8 cellular contexts compared by ENCODE assay signal in genomic region chr9:93094294-93095204, GRCh38. TPM values are rescaled to one million over a fixed set of nuclear protein-coding genes. Genes with fewer than 3 reads are reported as not detected.
A peak's percentile ranks its signal among the peaks of the same experiment; 100 is the strongest.
DNase-seq lines count a peak whose midpoint lies in the region; ATAC-seq and TF ChIP-seq lines count a peak whose summit lies in the region.

No MANE protein-coding gene starts in this region.

- no peaks in the 10 kb centered on the region for H3K27me3 Mint-ChIP-seq in activated B cell treated with CpG ODN at 0.5 μM for 24 hours
- H3K27me3 Mint-ChIP-seq in glutamatergic neuron (ENCODE audit: unreplicated experiment): peaks cover 2% of the 10 kb centered on the region

- DNase-seq in BE2C (no peak), HAP-1 (ENCODE audit: low spot score in 2 of 2) (no peak), activated B cell treated with CpG ODN at 0.5 μM for 24 hours (peak; percentile 52), glutamatergic neuron (peak; percentile 18), omental fat pad (ENCODE audit: low spot score) (peak; percentile 37), iPS-NIHi11 (ENCODE audit: low spot score) (no peak), NCI-H2171 treated with DMSO at 0.1 percent for 48 hours (lab: John Stamatoyannopoulos, UW) (no peak), EL (no peak)

- H3K27ac Mint-ChIP-seq in activated B cell treated with CpG ODN at 0.5 μM for 24 hours (peak overlapping the region; percentile 99), glutamatergic neuron (ENCODE audit: unreplicated experiment) (peak overlapping the region; percentile 83)

- H3K4me1 ChIP-seq in BE2C: peaks cover 3% of the 10 kb centered on the region; the same call in 1 of the 2 replicates
- peaks cover 11% of the 10 kb centered on the region for H3K4me1 ChIP-seq in HAP-1

- H3K4me3 Mint-ChIP-seq in activated B cell treated with CpG ODN at 0.5 μM for 24 hours (peak overlapping the region; percentile 86), glutamatergic neuron (ENCODE audit: unreplicated experiment) (peak overlapping the region; percentile 82)

- no peaks in the 10 kb centered on the region for H3K27me3 ChIP-seq in BE2C
- no peaks in the 10 kb centered on the region for H3K27me3 ChIP-seq in HAP-1 (ENCODE audit: low read depth)

- in situ Hi-C loops in HAP-1 (cut with MboI; ENCODE audit: low sequenced_read_pairs): no loop called here

- CTCF ChIA-PET in activated B cell treated with CpG ODN at 0.5 μM for 24 hours (lab: Charles Lee): no interaction called here

- H3K4me3 ChIP-seq in BE2C (ENCODE audit: low read depth, low read length): peak overlapping the region; percentile 55
- H3K4me3 ChIP-seq in HAP-1: peak overlapping the region; percentile 32

- POLR2A ChIA-PET in activated B cell treated with CpG ODN at 0.5 μM for 24 hours (lab: Charles Lee): interaction anchor here (0.7 to 4.7 kb wide), 19 partner anchors 9 to 424 kb away, joined by 3 to 53 read pairs (median 5); partner anchors contain the start of genes FAM120AOS, IPPK, NINJ1 and SUSD3

- H3K4me1 Mint-ChIP-seq in activated B cell treated with CpG ODN at 0.5 μM for 24 hours (peaks cover 88% of the 10 kb centered on the region), glutamatergic neuron (ENCODE audit: low read depth, unreplicated experiment) (peaks cover 5% of the 10 kb centered on the region)

- TF ChIP-seq CTCF in BE2C (IDR thresholded peaks at IDR 0.05; ENCODE audit: low read depth, low read length): no peak
- no peak for TF ChIP-seq CTCF in activated B cell treated with CpG ODN at 0.5 μM for 24 hours (IDR thresholded peaks at IDR 0.05)
- TF ChIP-seq CTCF in glutamatergic neuron (IDR thresholded peaks at IDR 0.05; ENCODE audit: partially characterized antibody, unreplicated experiment): no peak
- TF ChIP-seq CTCF in omental fat pad (IDR thresholded peaks at IDR 0.05): no peak

- intact Hi-C loops in activated B cell treated with CpG ODN at 0.5 μM for 24 hours (cut with micrococcal nuclease): loop anchor here (1.0 to 10.0 kb wide), 7 partner anchors 30 to 472 kb away; partner anchors contain the start of genes FAM120A, FAM120AOS, SUSD3 and ZNF484

- no peak for ATAC-seq in activated B cell treated with CpG ODN at 0.5 μM for 24 hours (ENCODE audit: low read depth)
- ATAC-seq in omental fat pad (ENCODE audit: low FRiP score): no peak

- H3K9me3 ChIP-seq in BE2C (no peaks in the 10 kb centered on the region), HAP-1 (no peaks in the 10 kb centered on the region)

- H3K36me3 ChIP-seq in BE2C: no peaks in the 10 kb centered on the region
- H3K36me3 ChIP-seq in HAP-1 (replicated peaks): no peaks in the 10 kb centered on the region; the same call in 1 of the 2 replicates

- peaks cover 4% of the 10 kb centered on the region for H3K9me3 Mint-ChIP-seq in activated B cell treated with CpG ODN at 0.5 μM for 24 hours
- peaks cover 8% of the 10 kb centered on the region for H3K9me3 Mint-ChIP-seq in glutamatergic neuron (ENCODE audit: unreplicated experiment)

- H3K36me3 Mint-ChIP-seq in activated B cell treated with CpG ODN at 0.5 μM for 24 hours (ENCODE audit: low read depth) (peaks cover 7% of the 10 kb centered on the region), glutamatergic neuron (ENCODE audit: unreplicated experiment) (no peaks in the 10 kb centered on the region)

RNA-seq across cellular contexts. Expression of gene CARD19, which starts 1.5 kb away (rescaled TPM):
- 90.7 TPM for polyA plus RNA-seq in BE2C (2012; ENCODE audit: insufficient read depth, insufficient read length, low read depth)
- total RNA-seq in activated B cell treated with CpG ODN at 0.5 μM for 24 hours (13.7 and 15.6 TPM in 2 replicates), glutamatergic neuron (ENCODE audit: unreplicated experiment) (55.8 TPM), omental fat pad (10 to 100 TPM; 45.7 to 76.5 (median 57.9) TPM)

RNA-seq across cellular contexts. Expression of gene SUSD3, which starts 36.0 kb away (rescaled TPM):
- polyA plus RNA-seq in BE2C (2012; ENCODE audit: insufficient read depth, insufficient read length, low read depth): 1.0 TPM
- total RNA-seq in activated B cell treated with CpG ODN at 0.5 μM for 24 hours (9.1 and 12.9 TPM in 2 replicates), glutamatergic neuron (ENCODE audit: unreplicated experiment) (not detected), omental fat pad (10 to 100 TPM in 2 of 4 donors, 1 to 10 TPM in 2; 6.8 to 24.2 (median 12.8) TPM)

RNA-seq across cellular contexts. Expression of gene NINJ1, which starts 39.5 kb away (rescaled TPM):
- 104 TPM for polyA plus RNA-seq in BE2C (2012; ENCODE audit: insufficient read depth, insufficient read length, low read depth)
- total RNA-seq in activated B cell treated with CpG ODN at 0.5 μM for 24 hours: 10.2 and 11.0 TPM in 2 replicates
- 29.4 TPM for total RNA-seq in glutamatergic neuron (ENCODE audit: unreplicated experiment)
- 100 to 1,000 TPM in 2 of 4 donors, 10 to 100 TPM in 2; 63.3 to 137 (median 104) TPM for total RNA-seq in omental fat pad

Comparison
In these comparisons a context has a peak if more than half of its experiments do, and no peak if none do; other contexts are left out.
1. DNase-seq: peak in activated B cell treated with CpG ODN at 0.5 μM for 24 hours (single experiment), glutamatergic neuron (single experiment) and omental fat pad (single experiment); none in BE2C (single experiment), HAP-1 (0 of 2), iPS-NIHi11 (single experiment), NCI-H2171 treated with DMSO at 0.1 percent for 48 hours (single experiment) and EL (single experiment).